Comparison of ENCODE assay signal across 6 cellular contexts in the genomic region with DNA sequence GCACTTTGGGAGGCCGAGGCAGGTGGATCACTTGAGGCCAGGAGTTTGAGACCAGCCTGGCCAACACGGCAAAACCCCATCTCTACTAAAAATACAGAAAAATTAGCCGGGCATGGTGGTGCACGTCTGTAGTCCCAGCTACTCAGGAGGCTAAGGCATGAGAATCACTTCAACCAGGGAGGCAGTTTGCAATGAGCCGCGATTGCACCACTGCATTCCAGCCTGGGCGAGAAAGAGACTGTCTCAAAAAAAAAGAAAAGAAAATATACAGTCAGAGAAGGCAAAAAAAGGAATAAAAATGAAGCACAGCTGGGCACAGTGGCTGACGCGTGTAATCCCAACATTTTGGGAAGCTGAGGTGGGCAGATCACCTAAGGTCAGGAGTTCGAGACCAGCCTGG. TPM values are rescaled to one million over a fixed set of nuclear protein-coding genes. Genes with fewer than 3 reads are reported as not detected.
"Had no signal": no experiment of that assay in that cellular context is flagged by ENCODE, and none has a peak within 500 bp of the region (broad histone marks: within the 10 kb centered on the region; RNA-seq: fewer than 3 reads in every experiment).

No MANE protein-coding gene starts in this region.

RNA-seq across cellular contexts. Expression of a gene that starts 7.3 kb away (rescaled TPM):
- total RNA-seq: OCI-LY7, PC-9, Peyer's patch, Right ventricle myocardium inferior, Right ventricle myocardium superior, SK-MEL-5 had no signal

RNA-seq across cellular contexts. Expression of a gene that starts 40.0 kb away (rescaled TPM):
- total RNA-seq: OCI-LY7 had no signal
